Comparison of ENCODE assay signal across 8 cellular contexts in genomic region chr3:66394261-66395249, GRCh38.
DNase-seq lines count a peak whose midpoint lies in the region; ATAC-seq, FAIRE-seq and TF ChIP-seq lines count a peak whose summit lies in the region.

No MANE protein-coding gene starts in this region.

- H3K4me1 ChIP-seq in liver (ENCODE audit: control insufficient read depth in 4 of 4, insufficient read depth in 4 of 4, low read length in 3 of 4) (no peaks in the 10 kb centered on the region), HepG2 (ENCODE audit: insufficient read depth, low read length) (no peaks in the 10 kb centered on the region), muscle layer of colon (ENCODE audit: insufficient read depth, low read length) (peaks cover 58% of the 10 kb centered on the region), aorta (ENCODE audit: control insufficient read depth in 1 of 2, insufficient read depth in 2 of 2, low read length in 2 of 2) (peaks cover 8 to 11% of the 10 kb centered on the region in 2 donors)

- H4K20me1 ChIP-seq in HepG2 (ENCODE audit: insufficient read depth, low read length), result no peaks in the 10 kb centered on the region

- no peak for TF ChIP-seq EP300 in HepG2 (IDR thresholded peaks at IDR 0.05; ENCODE audit: low read depth in 2 of 2, low read length in 2 of 2)
- no peak for TF ChIP-seq EP300 in HepG2 (CRISPR knock-in tag; IDR thresholded peaks at IDR 0.05; ENCODE audit: borderline replicate concordance)

- DNase-seq in HepG2 (ENCODE audit: low spot score) (no peak), aorta (peak in 1 of 2 donors; percentile 78), NCI-H526 treated with DMSO at 0.1 percent for 48 hours (lab: John Stamatoyannopoulos, UW) (no peak), D341Med (ENCODE audit: low spot score) (no peak)

- peaks cover 5 to 56% (median 37%) of the 10 kb centered on the region in 4 donors for H3K36me3 ChIP-seq in liver (ENCODE audit: control insufficient read depth in 4 of 4, insufficient read depth in 3 of 4, low read depth in 1 of 4, low read length in 3 of 4)
- H3K36me3 ChIP-seq in HepG2 (replicated peaks in 1 of 2; ENCODE audit: control insufficient read depth in 1 of 2, insufficient read depth in 2 of 2, low read length in 2 of 2), result peaks cover 25 to 67% of the 10 kb centered on the region in 2 experiments
- peaks cover 71% of the 10 kb centered on the region for H3K36me3 ChIP-seq in muscle layer of colon (ENCODE audit: insufficient read depth, low read length)
- no peaks in the 10 kb centered on the region for H3K36me3 ChIP-seq in aorta (ENCODE audit: control insufficient read depth in 1 of 2, insufficient read depth in 2 of 2, low read length in 1 of 2)

- H3K27ac ChIP-seq in liver (ENCODE audit: low read depth in 1 of 2, low read length in 2 of 2), result no peak overlapping the region
- no peak overlapping the region for H3K27ac ChIP-seq in HepG2 (ENCODE audit: extremely low read length, insufficient read depth, low read length)
- peak overlapping the region; percentile 40 for H3K27ac ChIP-seq in muscle layer of colon (ENCODE audit: low read depth, low read length)
- peak overlapping the region; percentile 62 to 91 for H3K27ac ChIP-seq in aorta (ENCODE audit: low read depth in 1 of 2, low read length in 2 of 2)

- H3K4me3 Mint-ChIP-seq in brain, result no peak overlapping the region

- POLR2A ChIA-PET in HepG2 (lab: Yijun Ruan, JAX), result no interaction called here

- no peak overlapping the region for H3K4me2 ChIP-seq in HepG2 (ENCODE audit: low read depth, low read length)

- no peaks in the 10 kb centered on the region for H3K27me3 Mint-ChIP-seq in brain

- intact Hi-C loops in HepG2 (cut with micrococcal nuclease; ENCODE audit: unreplicated experiment), result no loop called here
- intact Hi-C loops in aorta (cut with DNase I), result loop anchor here in 1 of 2 donors (2.0 kb wide), 1 partner anchor 32 kb away; no protein-coding TSS in a partner anchor

- peaks cover 99% of the 10 kb centered on the region for H3K36me3 Mint-ChIP-seq in brain

- peaks cover 0 to 3% (median 0%) of the 10 kb centered on the region in 5 experiments for H3K9me3 Mint-ChIP-seq in brain

- ATAC-seq in HepG2, result no peak
- ATAC-seq in aorta (ENCODE audit: low FRiP score), result peak; percentile 83
- ATAC-seq in GM21723 (IDR thresholded peaks at IDR 0.05; ENCODE audit: unreplicated experiment), result no peak

- no peak for TF ChIP-seq POLR2A in HepG2 (IDR thresholded peaks at IDR 0.05; ENCODE audit: insufficient read depth in 1 of 2, low read depth in 2 of 2, low read length in 2 of 2)

- H3K27me3 ChIP-seq in liver (ENCODE audit: control insufficient read depth in 4 of 4, insufficient read depth in 4 of 4, low read length in 3 of 4) (no peaks in the 10 kb centered on the region), HepG2 (ENCODE audit: control insufficient read depth in 1 of 2, insufficient read depth in 2 of 2, low read length in 2 of 2) (no peaks in the 10 kb centered on the region), muscle layer of colon (ENCODE audit: control insufficient read depth in 1 of 2, insufficient read depth in 2 of 2, low read length in 2 of 2) (no peaks in the 10 kb centered on the region), aorta (ENCODE audit: control insufficient read depth in 1 of 2, insufficient read depth in 2 of 2, low read length in 1 of 2) (no peaks in the 10 kb centered on the region)

- H3K9me3 ChIP-seq in liver (ENCODE audit: control insufficient read depth in 4 of 4, low read length in 3 of 4), result no peaks in the 10 kb centered on the region
- no peaks in the 10 kb centered on the region for H3K9me3 ChIP-seq in HepG2 (ENCODE audit: low read length)
- no peaks in the 10 kb centered on the region for H3K9me3 ChIP-seq in muscle layer of colon (ENCODE audit: low read length)
- H3K9me3 ChIP-seq in aorta (ENCODE audit: control insufficient read depth, low read length), result no peaks in the 10 kb centered on the region

- H3K79me2 ChIP-seq in HepG2 (ENCODE audit: insufficient read depth, low read length), result no peaks in the 10 kb centered on the region

- H3K4me1 Mint-ChIP-seq in brain, result peaks cover 63% of the 10 kb centered on the region

- no peak overlapping the region for H2AFZ ChIP-seq in HepG2 (ENCODE audit: low read length)

- H3K27ac Mint-ChIP-seq in brain, result peak overlapping the region in 3 of 5 experiments; percentile 70 to 85 (median 75)

- no peak overlapping the region for H3K9ac ChIP-seq in liver (ENCODE audit: low read depth in 1 of 2, low read length in 2 of 2)
- no peak overlapping the region for H3K9ac ChIP-seq in HepG2 (ENCODE audit: insufficient read depth, low read depth, low read length)
- no peak overlapping the region for H3K9ac ChIP-seq in muscle layer of colon (ENCODE audit: low read length)

- TF ChIP-seq RAD21 in liver (IDR thresholded peaks at IDR 0.05), result no peak
- no peak for TF ChIP-seq RAD21 in HepG2 (CRISPR knock-in tag; IDR thresholded peaks at IDR 0.05)

- in situ Hi-C loops in HepG2 (cut with HindIII; ENCODE audit: extremely low pct_ligation_motif_present, low pct_unique_long_range_greater_than_20kb), result no loop called here

- 77% methylated on average over 15 of the region's 15 CpGs for WGBS in liver
- WGBS in HepG2 (ENCODE audit: low lambda C conversion rate), result 93% methylated on average over 14 of the region's 15 CpGs
- WGBS in aorta, 2 donors, result 9 to 13% methylated on average over 15 of the region's 15 CpGs

- TF ChIP-seq CTCF in liver (IDR thresholded peaks at IDR 0.05; ENCODE audit: low read depth, low read length, missing input control) (no peak), HepG2 (CRISPR knock-in tag; IDR thresholded peaks at IDR 0.05) (no peak), brain (conservative IDR thresholded peaks at IDR 0.05) (no peak)

- CTCF ChIA-PET in HepG2 (lab: Yijun Ruan, JAX; ENCODE audit: low intra/inter-chr PET ratio, low total read pairs), result no interaction called here

- FAIRE-seq in HepG2 (lab: Jason Lieb, UNC), result no peak

- H3K4me3 ChIP-seq in liver (ENCODE audit: low read depth in 1 of 3, low read length in 3 of 3), result no peak overlapping the region
- no peak overlapping the region for H3K4me3 ChIP-seq in HepG2 (replicated peaks in 1 of 3; ENCODE audit: insufficient read depth in 1 of 3, low read depth in 2 of 3, low read length in 3 of 3)
- no peak overlapping the region for H3K4me3 ChIP-seq in muscle layer of colon (ENCODE audit: low read depth in 1 of 2, low read length in 2 of 2)
- no peak overlapping the region for H3K4me3 ChIP-seq in aorta (ENCODE audit: low read length in 2 of 2)

- no TSS peak for BruUV-seq in HepG2 (replicated peaks; lab: Mats Ljungman, UMichigan)

TF ChIP-seq in liver, 16 proteins besides CTCF, POLR2A, EP300 and RAD21:
- TF ChIP-seq MAX (IDR thresholded peaks at IDR 0.05) (no peak), RXRA (IDR thresholded peaks at IDR 0.05) (peak; percentile 8 to 58), YY1 (IDR thresholded peaks at IDR 0.05) (no peak)

TF ChIP-seq in HepG2, 621 proteins besides CTCF, POLR2A, EP300 and RAD21:
- TF ChIP-seq, protein P1, sequence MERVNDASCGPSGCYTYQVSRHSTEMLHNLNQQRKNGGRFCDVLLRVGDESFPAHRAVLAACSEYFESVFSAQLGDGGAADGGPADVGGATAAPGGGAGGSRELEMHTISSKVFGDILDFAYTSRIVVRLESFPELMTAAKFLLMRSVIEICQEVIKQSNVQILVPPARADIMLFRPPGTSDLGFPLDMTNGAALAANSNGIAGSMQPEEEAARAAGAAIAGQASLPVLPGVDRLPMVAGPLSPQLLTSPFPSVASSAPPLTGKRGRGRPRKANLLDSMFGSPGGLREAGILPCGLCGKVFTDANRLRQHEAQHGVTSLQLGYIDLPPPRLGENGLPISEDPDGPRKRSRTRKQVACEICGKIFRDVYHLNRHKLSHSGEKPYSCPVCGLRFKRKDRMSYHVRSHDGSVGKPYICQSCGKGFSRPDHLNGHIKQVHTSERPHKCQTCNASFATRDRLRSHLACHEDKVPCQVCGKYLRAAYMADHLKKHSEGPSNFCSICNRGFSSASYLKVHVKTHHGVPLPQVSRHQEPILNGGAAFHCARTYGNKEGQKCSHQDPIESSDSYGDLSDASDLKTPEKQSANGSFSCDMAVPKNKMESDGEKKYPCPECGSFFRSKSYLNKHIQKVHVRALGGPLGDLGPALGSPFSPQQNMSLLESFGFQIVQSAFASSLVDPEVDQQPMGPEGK (CRISPR knock-in tag; IDR thresholded peaks at IDR 0.05), result no peak
- TF ChIP-seq SRF (IDR thresholded peaks at IDR 0.05; ENCODE audit: low read depth, low read length), result no peak

Comparison
In these comparisons a context has a peak if more than half of its experiments do, and no peak if none do; other contexts are left out.
1. H3K27ac ChIP-seq: peak in muscle layer of colon (single experiment) and aorta (2 of 2); none in liver (0 of 2) and HepG2 (single experiment).